In the genomic region with DNA sequence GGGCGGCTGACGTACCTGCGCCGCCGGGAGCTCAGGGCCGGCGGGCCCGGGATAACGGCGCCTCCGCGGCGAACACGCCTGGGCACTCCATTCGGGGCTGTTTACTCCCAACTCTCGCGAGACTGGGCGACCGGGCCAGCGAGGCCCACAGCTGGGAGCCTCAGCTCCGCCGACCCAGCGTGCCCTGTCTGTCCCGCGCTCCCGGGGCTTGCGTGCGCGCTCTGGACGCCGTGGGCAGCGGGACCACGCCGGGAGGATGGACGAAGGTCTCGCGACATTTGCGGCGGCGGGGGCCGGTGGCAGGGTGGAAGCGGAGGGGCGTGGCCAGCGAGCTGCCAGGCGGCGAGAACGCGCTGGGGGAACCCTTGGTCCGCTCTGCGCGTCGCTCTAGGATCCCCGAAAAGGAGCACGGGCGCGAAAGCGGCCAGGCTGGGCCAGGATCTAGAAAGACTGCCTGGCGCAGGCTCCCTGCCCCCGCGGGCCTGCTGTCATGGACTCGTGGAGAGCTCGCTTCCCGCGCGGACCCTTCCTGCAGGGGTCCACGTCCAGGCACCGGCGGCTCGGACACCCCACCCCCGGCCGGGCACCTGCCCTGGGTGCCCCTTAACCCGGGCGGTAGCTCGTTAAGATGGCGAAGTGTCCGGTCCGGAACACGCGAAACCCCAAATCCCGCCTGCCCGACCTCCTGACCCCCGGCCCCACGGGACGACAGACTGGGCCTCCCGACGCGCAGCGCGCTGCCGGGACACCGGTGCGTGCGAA, we compare ENCODE assay signal across 8 cellular contexts. TPM values are rescaled to one million over a fixed set of nuclear protein-coding genes. Genes with fewer than 3 reads are reported as not detected.
DNase-seq lines count a peak whose midpoint lies in the region; ATAC-seq and TF ChIP-seq lines count a peak whose summit lies in the region.

A gene (minus strand): TSS at position 223 of the 762 bp plus-strand sequence. CDS start 15,159 bp downstream, outside the sequence.

- peak within 1 kb of the TSS; percentile 85 to 99 (median 89) for H3K4me3 ChIP-seq in BLaER1 treated with 17β-estradiol and CSF1 and Interleukin-3, amounts not matched to agents 10 nM and 100 nM
- H3K4me3 ChIP-seq in left lung = peak within 1 kb of the TSS; percentile 91 to 99

- peak within 1 kb of the TSS; percentile 84 to 96 (median 92) for H3K27ac ChIP-seq in BLaER1 treated with 17β-estradiol and CSF1 and Interleukin-3, amounts not matched to agents 10 nM and 100 nM
- H3K27ac ChIP-seq in left lung = peak within 1 kb of the TSS; percentile 90 to 92

- H3K9ac ChIP-seq in BLaER1 treated with 17β-estradiol and CSF1 and Interleukin-3, amounts not matched to agents 10 nM and 100 nM = peak within 1 kb of the TSS; percentile 92 to 98 (median 95)

- H3K36me3 ChIP-seq in BLaER1 treated with 17β-estradiol and CSF1 and Interleukin-3, amounts not matched to agents 10 nM and 100 nM = peaks cover 0 to 12% (median 3%) of the 10 kb centered on the region in 11 experiments; a peak in 9 of 22 replicates
- H3K36me3 ChIP-seq in left lung = no peaks in the 10 kb centered on the region

- ATAC-seq in GM19351 (IDR thresholded peaks at IDR 0.05; ENCODE audit: unreplicated experiment) (peak; percentile 92), HG03521 (IDR thresholded peaks at IDR 0.05; ENCODE audit: unreplicated experiment) (peak; percentile 87), left lung (peak; percentile 98)

- intact Hi-C loops in left lung (cut with DNase I) = no loop called here

- H3K4me2 ChIP-seq in BLaER1 treated with 17β-estradiol and CSF1 and Interleukin-3, amounts not matched to agents 10 nM and 100 nM = peak within 1 kb of the TSS; percentile 85 to 97 (median 95)

- peaks cover 26 to 36% (median 31%) of the 10 kb centered on the region in 10 experiments for H3K4me1 ChIP-seq in BLaER1 treated with 17β-estradiol and CSF1 and Interleukin-3, amounts not matched to agents 10 nM and 100 nM
- H3K4me1 ChIP-seq in left lung = peaks cover 8 to 42% of the 10 kb centered on the region in 2 donors

- DNase-seq in NCI-H69 (lab: John Stamatoyannopoulos, UW) (peak; percentile 96), dedifferentiated amniotic fluid mesenchymal stem cell (ENCODE audit: extremely low spot score) (peak; percentile 97), left lung (peak; percentile 98 to 100)
- DNase-seq in activated CD4-positive, alpha-beta T cell treated with anti-CD3 and anti-CD28 coated beads, Interleukin-2, amount 50 U/mL, for 1 hour = peak; percentile 97
- DNase-seq in stimulated activated CD4-positive, alpha-beta T cell treated with anti-CD3 and anti-CD28 coated beads, Interleukin-2, amount 100 ng/mL, for 48 hours = peak; percentile 95 to 98

- H3K27me3 ChIP-seq in BLaER1 treated with 17β-estradiol and CSF1 and Interleukin-3, amounts not matched to agents 10 nM and 100 nM = no peaks in the 10 kb centered on the region
- H3K27me3 ChIP-seq in left lung = no peaks in the 10 kb centered on the region

- no peaks in the 10 kb centered on the region for H3K9me3 ChIP-seq in BLaER1 treated with 17β-estradiol and CSF1 and Interleukin-3, amounts not matched to agents 10 nM and 100 nM (replicated peaks in 1 of 11)
- no peaks in the 10 kb centered on the region for H3K9me3 ChIP-seq in left lung

- TF ChIP-seq CTCF in left lung (IDR thresholded peaks at IDR 0.05) = no peak

- H4K20me1 ChIP-seq in BLaER1 treated with 17β-estradiol and CSF1 and Interleukin-3, amounts not matched to agents 10 nM and 100 nM = peaks cover 10 to 40% (median 34%) of the 10 kb centered on the region in 11 experiments; a peak in 20 of 22 replicates

RNA-seq across cellular contexts. Expression of the gene that starts here (rescaled TPM):
- 100 to 1,000 TPM in 1 of 2 donors, 10 to 100 TPM in 1; 86.4 to 102 TPM for total RNA-seq in left lung

Comparison
In these comparisons a context has a peak if more than half of its experiments do, and no peak if none do; other contexts are left out.
1. Peak in every context shown above with its lines: DNase-seq, ATAC-seq, H3K4me3 ChIP-seq and H3K27ac ChIP-seq.